Comparison of ENCODE assay signal across 1 cellular context in the genomic region with DNA sequence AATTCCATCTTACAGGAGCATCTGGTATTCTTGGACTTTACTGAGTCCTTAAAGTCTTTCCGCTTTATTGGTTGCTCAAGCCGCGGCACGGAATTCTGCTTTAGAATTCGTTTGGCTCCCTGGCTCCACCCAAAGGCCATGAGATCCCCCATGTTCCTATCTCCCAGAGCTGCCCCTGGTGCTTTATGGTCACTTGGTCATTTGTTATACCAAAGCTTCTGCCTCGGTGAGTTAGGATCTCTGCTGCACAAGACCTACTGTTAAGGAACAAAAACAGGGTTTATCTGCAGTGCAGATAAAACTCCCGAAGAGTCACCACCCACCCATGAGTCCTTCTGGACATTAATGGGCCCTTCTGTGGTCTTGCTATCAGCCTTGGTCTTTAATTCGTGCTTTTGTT.
TF ChIP-seq lines count a peak whose summit lies in the region.

No MANE protein-coding gene starts in this region.

TF ChIP-seq in K562, 482 proteins besides CTCF, POLR2A, EP300 and RAD21 (continued from another document):
- TF ChIP-seq, protein P1, sequence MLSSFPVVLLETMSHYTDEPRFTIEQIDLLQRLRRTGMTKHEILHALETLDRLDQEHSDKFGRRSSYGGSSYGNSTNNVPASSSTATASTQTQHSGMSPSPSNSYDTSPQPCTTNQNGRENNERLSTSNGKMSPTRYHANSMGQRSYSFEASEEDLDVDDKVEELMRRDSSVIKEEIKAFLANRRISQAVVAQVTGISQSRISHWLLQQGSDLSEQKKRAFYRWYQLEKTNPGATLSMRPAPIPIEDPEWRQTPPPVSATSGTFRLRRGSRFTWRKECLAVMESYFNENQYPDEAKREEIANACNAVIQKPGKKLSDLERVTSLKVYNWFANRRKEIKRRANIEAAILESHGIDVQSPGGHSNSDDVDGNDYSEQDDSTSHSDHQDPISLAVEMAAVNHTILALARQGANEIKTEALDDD (IDR thresholded peaks at IDR 0.05), result peak; percentile 64
